1 cellular context compared by ENCODE assay signal in the genomic region with DNA sequence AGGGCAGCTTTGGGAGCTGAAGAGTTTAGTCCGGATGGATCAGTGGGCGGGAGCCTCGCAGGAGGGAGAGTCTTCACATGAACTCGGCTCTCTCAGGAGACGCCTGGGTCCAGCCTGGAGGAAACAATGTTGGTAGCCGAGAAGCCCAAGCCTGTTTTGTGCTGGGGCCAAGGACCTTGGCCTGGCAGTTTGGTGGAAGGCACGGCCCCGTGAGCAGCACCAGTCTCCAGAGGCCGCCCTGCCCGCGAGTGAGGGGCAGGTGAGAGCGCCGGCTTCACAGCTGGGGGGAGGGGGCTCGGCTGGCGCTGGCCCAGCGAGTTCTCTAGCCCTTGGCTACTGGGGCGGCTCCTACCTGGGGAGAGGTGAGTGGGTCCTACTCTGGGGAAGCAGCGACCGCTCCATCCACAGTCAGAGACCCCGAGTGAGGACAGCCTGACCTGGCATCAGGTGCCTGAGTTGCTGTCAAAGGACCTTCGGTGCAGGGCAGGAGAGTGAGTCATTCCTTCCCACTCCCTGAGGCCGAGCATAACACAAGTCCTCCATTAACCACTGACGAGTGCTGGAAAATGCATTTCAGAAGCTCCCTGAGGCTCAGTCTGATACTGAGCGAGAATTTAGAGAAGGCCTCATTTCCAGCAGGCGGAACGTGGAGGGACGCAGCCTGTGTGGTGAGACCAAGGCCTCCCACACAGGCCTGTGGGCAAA.
TF ChIP-seq lines count a peak whose summit lies in the region.

No MANE protein-coding gene starts in this region.

TF ChIP-seq in HepG2, 621 proteins besides CTCF, POLR2A, EP300 and RAD21 (continued from another document):
- TF ChIP-seq, protein P1, sequence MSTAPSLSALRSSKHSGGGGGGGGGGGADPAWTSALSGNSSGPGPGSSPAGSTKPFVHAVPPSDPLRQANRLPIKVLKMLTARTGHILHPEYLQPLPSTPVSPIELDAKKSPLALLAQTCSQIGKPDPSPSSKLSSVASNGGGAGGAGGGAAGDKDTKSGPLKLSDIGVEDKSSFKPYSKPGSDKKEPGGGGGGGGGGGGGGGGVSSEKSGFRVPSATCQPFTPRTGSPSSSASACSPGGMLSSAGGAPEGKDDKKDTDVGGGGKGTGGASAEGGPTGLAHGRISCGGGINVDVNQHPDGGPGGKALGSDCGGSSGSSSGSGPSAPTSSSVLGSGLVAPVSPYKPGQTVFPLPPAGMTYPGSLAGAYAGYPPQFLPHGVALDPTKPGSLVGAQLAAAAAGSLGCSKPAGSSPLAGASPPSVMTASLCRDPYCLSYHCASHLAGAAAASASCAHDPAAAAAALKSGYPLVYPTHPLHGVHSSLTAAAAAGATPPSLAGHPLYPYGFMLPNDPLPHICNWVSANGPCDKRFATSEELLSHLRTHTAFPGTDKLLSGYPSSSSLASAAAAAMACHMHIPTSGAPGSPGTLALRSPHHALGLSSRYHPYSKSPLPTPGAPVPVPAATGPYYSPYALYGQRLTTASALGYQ (CRISPR knock-in tag; IDR thresholded peaks at IDR 0.05): no peak
